ENCODE assay signal across 16 cellular contexts in the genomic region with DNA sequence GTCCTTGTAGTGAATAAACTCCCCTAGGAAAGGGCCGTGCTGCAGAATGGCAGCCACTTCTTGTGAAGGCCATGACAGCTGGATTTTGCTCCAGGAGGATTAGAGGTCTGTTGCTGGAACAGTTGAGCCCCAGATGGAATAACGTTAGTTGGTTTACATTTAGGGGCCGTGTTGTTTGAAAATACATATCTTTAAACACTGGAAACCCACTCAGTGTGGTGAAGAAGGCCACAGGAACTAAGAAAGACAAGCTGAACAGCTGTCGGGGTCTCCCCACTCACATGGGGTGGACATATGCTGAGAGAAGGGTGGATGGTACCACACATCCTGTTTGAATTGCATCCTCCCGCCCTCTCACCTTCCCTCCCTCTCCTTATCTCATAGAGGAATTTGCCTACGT.
"Had no signal": no experiment of that assay in that cellular context is flagged by ENCODE, and none has a peak within 500 bp of the region (broad histone marks: within the 10 kb centered on the region; RNA-seq: fewer than 3 reads in every experiment).

No MANE protein-coding gene starts in this region.

- H3K27me3 ChIP-seq: gastrocnemius medialis, tibial nerve, upper lobe of right lung had no signal

- H3K4me3 ChIP-seq: coronary artery, gastrocnemius medialis, left lung, lower lobe of right lung, tibial nerve, upper lobe of right lung had no signal

- H3K4me1 ChIP-seq: tibial nerve, upper lobe of right lung had no signal

- DNase-seq: central memory CD4-positive, alpha-beta T cell; effector CD4-positive, alpha-beta T cell; endodermal cell; gastrocnemius medialis; immature natural killer cell; left lung; lower lobe of right lung; naive thymus-derived CD8-positive, alpha-beta T cell; posterior cingulate gyrus; small intestine; stimulated activated CD4-positive, alpha-beta T cell treated with anti-CD3 and anti-CD28 coated beads, Interleukin-2, amount 100 ng/mL, for 48 hours; upper lobe of right lung had no signal

- H3K36me3 ChIP-seq: gastrocnemius medialis, left lung, lower lobe of right lung, tibial nerve, upper lobe of right lung had no signal

- H3K27ac ChIP-seq: gastrocnemius medialis, left lung, lower lobe of right lung, tibial nerve, upper lobe of right lung had no signal

- ATAC-seq: gastrocnemius medialis; left lung; lower lobe of right lung; naive thymus-derived CD8-positive, alpha-beta T cell; sciatic nerve; stimulated activated memory B cell treated with anti-CD40 and anti-IgM and Interleukin-4, amounts not matched to agents 10 μg/mL and 1 μg/mL and 100 μg/mL, for 72 hours; upper lobe of right lung had no signal

- H3K9me3 ChIP-seq: gastrocnemius medialis, left lung, lower lobe of right lung, tibial nerve, upper lobe of right lung had no signal
